In the genomic region with DNA sequence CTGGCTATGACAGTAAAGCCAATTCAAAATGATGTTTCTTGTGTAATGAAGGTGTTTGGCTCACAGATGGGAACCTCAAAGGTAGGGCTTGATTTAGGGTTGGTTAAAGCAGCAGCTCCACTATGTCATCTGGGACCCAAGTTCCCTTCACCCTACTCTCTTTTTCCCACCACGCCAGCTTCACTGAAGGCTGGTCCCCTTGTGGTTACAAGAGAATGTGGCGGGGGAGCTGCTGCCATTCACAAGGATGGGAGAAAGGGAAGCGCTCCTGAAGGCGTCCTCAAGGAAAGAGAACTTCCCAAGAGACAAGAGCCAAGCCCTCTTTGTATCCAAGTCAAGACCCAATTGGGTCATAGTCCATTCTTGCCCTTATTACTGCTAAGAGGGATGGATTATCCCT, we compare ENCODE assay signal across 24 cellular contexts.
"Had no signal": no experiment of that assay in that cellular context is flagged by ENCODE, and none has a peak within 500 bp of the region (broad histone marks: within the 10 kb centered on the region; RNA-seq: fewer than 3 reads in every experiment).

No MANE protein-coding gene starts in this region.

- H3K9me3 Mint-ChIP-seq: mesothelial cell of epicardium; naive B cell; natural killer cell; stimulated activated memory B cell treated with anti-CD40 and anti-IgM and Interleukin-4, amounts not matched to agents 10 μg/mL and 1 μg/mL and 100 μg/mL, for 72 hours; stimulated activated naive CD8-positive, alpha-beta T cell treated with anti-CD3 and anti-CD28 coated beads, Interleukin-15, amount 100 ng/mL, for 72 hours; type B pancreatic cell had no signal

- H3K4me3 Mint-ChIP-seq: mesothelial cell of epicardium; naive B cell; natural killer cell; stimulated activated memory B cell treated with anti-CD40 and anti-IgM and Interleukin-4, amounts not matched to agents 10 μg/mL and 1 μg/mL and 100 μg/mL, for 72 hours; stimulated activated naive CD8-positive, alpha-beta T cell treated with anti-CD3 and anti-CD28 coated beads, Interleukin-15, amount 100 ng/mL, for 72 hours; type B pancreatic cell had no signal

- H3K4me2 ChIP-seq: smooth muscle cell had no signal

- H3K4me1 ChIP-seq: left ventricle myocardium inferior, right atrium auricular region, right lobe of liver, uterus had no signal

- H3K9me3 ChIP-seq: left ventricle myocardium inferior, ovary, right atrium auricular region, right lobe of liver, tibial nerve, uterus had no signal

- H3K27me3 ChIP-seq: ovary, right atrium auricular region, right lobe of liver, tibial nerve, uterus had no signal

- H3K27ac ChIP-seq: left ventricle myocardium inferior, ovary, right atrium auricular region, right lobe of liver, tibial nerve, uterus had no signal

- ATAC-seq: natural killer cell; right lobe of liver; stimulated activated memory B cell treated with anti-CD40 and anti-IgM and Interleukin-4, amounts not matched to agents 10 μg/mL and 1 μg/mL and 100 μg/mL, for 72 hours; stimulated activated naive CD8-positive, alpha-beta T cell treated with anti-CD3 and anti-CD28 coated beads, Interleukin-15, amount 100 ng/mL, for 72 hours had no signal

- H3K4me3 ChIP-seq: left ventricle myocardium inferior, lung, ovary, right atrium auricular region, right lobe of liver, smooth muscle cell, tibial nerve, uterus had no signal

- H3K36me3 ChIP-seq: left ventricle myocardium inferior, ovary, right atrium auricular region, right lobe of liver, uterus had no signal

- H3K36me3 Mint-ChIP-seq: naive B cell; natural killer cell; stimulated activated memory B cell treated with anti-CD40 and anti-IgM and Interleukin-4, amounts not matched to agents 10 μg/mL and 1 μg/mL and 100 μg/mL, for 72 hours had no signal

- H3K27me3 Mint-ChIP-seq: naive B cell; stimulated activated memory B cell treated with anti-CD40 and anti-IgM and Interleukin-4, amounts not matched to agents 10 μg/mL and 1 μg/mL and 100 μg/mL, for 72 hours had no signal

- H3K27ac Mint-ChIP-seq: mesothelial cell of epicardium; naive B cell; natural killer cell; progenitor cell of endocrine pancreas; stimulated activated memory B cell treated with anti-CD40 and anti-IgM and Interleukin-4, amounts not matched to agents 10 μg/mL and 1 μg/mL and 100 μg/mL, for 72 hours; stimulated activated naive CD8-positive, alpha-beta T cell treated with anti-CD3 and anti-CD28 coated beads, Interleukin-15, amount 100 ng/mL, for 72 hours; type B pancreatic cell had no signal

- H3K4me1 Mint-ChIP-seq: naive B cell; natural killer cell; stimulated activated memory B cell treated with anti-CD40 and anti-IgM and Interleukin-4, amounts not matched to agents 10 μg/mL and 1 μg/mL and 100 μg/mL, for 72 hours; stimulated activated naive CD8-positive, alpha-beta T cell treated with anti-CD3 and anti-CD28 coated beads, Interleukin-15, amount 100 ng/mL, for 72 hours had no signal

- DNase-seq: hippocampal formation; islet precursor cell; left ventricle myocardium inferior; mesendoderm; naive B cell; natural killer cell; ovary; right lobe of liver; stimulated activated CD4-positive, alpha-beta T cell treated with anti-CD3 and anti-CD28 coated beads, Interleukin-1b, Interleukin-23, amount 100 ng/mL, for 48 hours; stimulated activated CD4-positive, alpha-beta T cell treated with anti-CD3 and anti-CD28 coated beads, Interleukin-2, amount 100 ng/mL, for 48 hours; stimulated activated CD4-positive, alpha-beta T cell treated with anti-CD3 and anti-CD28 coated beads, Interleukin-4, amount 100 ng/mL, for 4 hours; stimulated activated CD8-positive, alpha-beta memory T cell treated with anti-CD3 and anti-CD28 coated beads, Interleukin-4, amount 100 ng/mL, for 48 hours; stimulated activated naive CD4-positive, alpha-beta T cell treated with Interleukin-2 at 50 U/mL for 16 hours; stimulated activated naive CD8-positive, alpha-beta T cell treated with anti-CD3 and anti-CD28 coated beads, Interleukin-15, amount 100 ng/mL, for 72 hours; substantia nigra; uterus had no signal
